1 cellular context compared by ENCODE assay signal in genomic region chr11:123357990-123358827, GRCh38.
TF ChIP-seq lines count a peak whose summit lies in the region.

No MANE protein-coding gene starts in this region.

TF ChIP-seq in HEK293, 187 proteins besides CTCF, POLR2A, EP300 and RAD21 (continued from another document):
- TF ChIP-seq PRDM6 (tag by site-specific recombination; IDR thresholded peaks at IDR 0.05) (no peak), ZNF292 (tag by site-specific recombination; IDR thresholded peaks at IDR 0.05; ENCODE audit: borderline replicate concordance, low read depth) (no peak), OVOL3 (tag by site-specific recombination; IDR thresholded peaks at IDR 0.05) (no peak), ZNF184 (tag by site-specific recombination; IDR thresholded peaks at IDR 0.05) (no peak), ZNF280C (tag by site-specific recombination; IDR thresholded peaks at IDR 0.05) (no peak), ZNF37A (tag by site-specific recombination; IDR thresholded peaks at IDR 0.05) (no peak), ZNF335 (tag by site-specific recombination; conservative IDR thresholded peaks at IDR 0.05) (peak; percentile 46; the same call in 1 of the 2 replicates), ZNF548 (tag by site-specific recombination; IDR thresholded peaks at IDR 0.05) (no peak), ZIC2 (tag by site-specific recombination; IDR thresholded peaks at IDR 0.05) (no peak), SALL2 (tag by site-specific recombination; IDR thresholded peaks at IDR 0.05; ENCODE audit: borderline replicate concordance) (no peak), ZNF140 (tag by site-specific recombination; IDR thresholded peaks at IDR 0.05) (no peak), TCF7L2 (IDR thresholded peaks at IDR 0.05; ENCODE audit: borderline replicate concordance, low read depth, low read length) (no peak), ZBTB49 (tag by site-specific recombination; IDR thresholded peaks at IDR 0.05; ENCODE audit: low read depth) (no peak), OSR2 (tag by site-specific recombination; IDR thresholded peaks at IDR 0.05) (no peak), ZNF174 (tag by site-specific recombination; IDR thresholded peaks at IDR 0.05) (no peak), IKZF3 (tag by site-specific recombination; IDR thresholded peaks at IDR 0.05) (no peak), ZNF350 (tag by site-specific recombination; IDR thresholded peaks at IDR 0.05) (no peak), ZNF274 (IDR thresholded peaks at IDR 0.05; ENCODE audit: low read length) (no peak), ZNF274 (tag by site-specific recombination; IDR thresholded peaks at IDR 0.05; ENCODE audit: borderline replicate concordance) (no peak), ZNF366 (tag by site-specific recombination; conservative IDR thresholded peaks at IDR 0.05) (peak; percentile 85), ZNF571 (tag by site-specific recombination; IDR thresholded peaks at IDR 0.05) (no peak), ZNF112 (tag by site-specific recombination; IDR thresholded peaks at IDR 0.05) (no peak), ZBTB17 (tag by site-specific recombination; IDR thresholded peaks at IDR 0.05) (peak; percentile 89), ZNF214 (tag by site-specific recombination; IDR thresholded peaks at IDR 0.05; ENCODE audit: borderline replicate concordance) (no peak), ZNF473 (tag by site-specific recombination; IDR thresholded peaks at IDR 0.05) (no peak), ZBTB7A (tag by site-specific recombination; IDR thresholded peaks at IDR 0.05; ENCODE audit: low read depth) (0 out of 2 replicates have a peak, but pooled peaks have one; percentile 61), ZNF169 (tag by site-specific recombination; IDR thresholded peaks at IDR 0.05) (no peak), ZFP37 (tag by site-specific recombination; IDR thresholded peaks at IDR 0.05) (no peak; the same call in 1 of the 2 replicates)
